8 cellular contexts compared by ENCODE assay signal in genomic region chr17:78840780-78841611, GRCh38.
A peak's percentile ranks its signal among the peaks of the same experiment; 100 is the strongest.
DNase-seq lines count a peak whose midpoint lies in the region; ATAC-seq lines count a peak whose summit lies in the region.

USP36 (minus strand) TSS chr17:78840814; CDS start chr17:78836363, 4,451 bp downstream.

- ATAC-seq in GM19023 (IDR thresholded peaks at IDR 0.05; ENCODE audit: unreplicated experiment) (peak; percentile 85), HG03280 (IDR thresholded peaks at IDR 0.05; ENCODE audit: unreplicated experiment) (peak; percentile 87)

- DNase-seq in AG08396 (ENCODE audit: low spot score) = peak; percentile 99
- DNase-seq in NCI-H345 treated with DMSO at 0.1 percent for 48 hours (lab: John Stamatoyannopoulos, UW; ENCODE audit: unreplicated experiment) = peak; percentile 99
- DNase-seq in activated CD4-positive, CD25-positive, alpha-beta regulatory T cell (lab: John Stamatoyannopoulos, UW) = peak; percentile 99 to 100 (median 99)
- peak; percentile 99 for DNase-seq in central memory CD4-positive, alpha-beta T cell
- DNase-seq in inferior parietal cortex (ENCODE audit: extremely low spot score) = peak; percentile 99
- DNase-seq in stimulated activated CD4-positive, alpha-beta T cell treated with anti-CD3 and anti-CD28 coated beads, Interleukin-12 subunit alpha, Interleukin-12 subunit beta, amount 100 ng/mL, for 24 hours (ENCODE audit: low read depth in 2 of 2) = peak; percentile 99 to 100

Comparison
In these comparisons a context has a peak if more than half of its experiments do, and no peak if none do; other contexts are left out.
1. Peak in every context shown above with its lines: DNase-seq and ATAC-seq.